In genomic region chr6:10933126-10933525, GRCh38 we compare ENCODE assay signal across 39 cellular contexts. TPM values are rescaled to one million over a fixed set of nuclear protein-coding genes. Genes with fewer than 3 reads are reported as not detected.
"Had no signal": no experiment of that assay in that cellular context is flagged by ENCODE, and none has a peak within 500 bp of the region (broad histone marks: within the 10 kb centered on the region; RNA-seq: fewer than 3 reads in every experiment).

No MANE protein-coding gene starts in this region.

- H3K27ac ChIP-seq: adrenal gland, ascending aorta, body of pancreas, brain microvascular endothelial cell, breast epithelium, cardiac muscle cell had no signal

- ATAC-seq: activated naive CD4-positive, alpha-beta T cell treated with anti-CD3 and anti-CD28 coated beads, Interleukin-2, amount 50 U/mL, for 72 hours; activated naive CD8-positive, alpha-beta T cell treated with anti-CD3 and anti-CD28 coated beads, Interleukin-2, amount 50 U/mL, for 24 hours; activated T-cell treated with anti-CD3 and anti-CD28 coated beads, Interleukin-2, amount 50 U/mL, for 4 hours; activated T-cell treated with anti-CD3 and anti-CD28 coated beads, Interleukin-2, amount 50 U/mL, for 72 hours; activated T-helper 17 cell treated with anti-CD3 and anti-CD28 coated beads, Interleukin-2, amount 50 U/mL, for 72 hours; body of pancreas had no signal

- DNase-seq: activated effector memory CD4-positive, alpha-beta T cell treated with anti-CD3 and anti-CD28 coated beads, Interleukin-2, amount 50 U/mL, for 16 hours; activated effector memory CD4-positive, alpha-beta T cell treated with Interleukin-2 at 50 U/mL for 16 hours; activated gamma-delta T cell; activated gamma-delta T cell treated with Interleukin-2 at 50 U/mL for 16 hours; activated naive CD4-positive, alpha-beta T cell; activated naive CD4-positive, alpha-beta T cell treated with anti-CD3 and anti-CD28 coated beads for 36 hours; activated naive CD4-positive, alpha-beta T cell treated with anti-CD3 and anti-CD28 coated beads, Interleukin-2, amount 10 ng/mL, durations not matched to agents 7 days and 5 days; activated naive CD4-positive, alpha-beta T cell treated with anti-CD3 and anti-CD28 coated beads, Interleukin-2, amount 50 U/mL, for 16 hours; activated naive CD4-positive, alpha-beta T cell treated with Interleukin-2 at 50 U/mL for 16 hours; activated naive CD8-positive, alpha-beta T cell treated with anti-CD3 and anti-CD28 coated beads for 36 hours; activated naive CD8-positive, alpha-beta T cell treated with anti-CD3 and anti-CD28 coated beads, Interleukin-2, amount 10 ng/mL, durations not matched to agents 7 days and 5 days; activated naive CD8-positive, alpha-beta T cell treated with anti-CD3 and anti-CD28 coated beads, Interleukin-2, amount 50 U/mL, for 24 hours; activated T-cell treated with anti-CD3 and anti-CD28 coated beads, Interleukin-2, amount 50 U/mL, for 1 hour; activated T-cell treated with anti-CD3 and anti-CD28 coated beads, Interleukin-2, amount 50 U/mL, for 24 hours; activated T-cell treated with anti-CD3 and anti-CD28 coated beads, Interleukin-2, amount 50 U/mL, for 4 hours; activated T-cell treated with anti-CD3 and anti-CD28 coated beads, Interleukin-2, amount 50 U/mL, for 48 hours; activated T-cell treated with anti-CD3 and anti-CD28 coated beads, Interleukin-2, amount 50 U/mL, for 72 hours; adrenal gland; amniotic stem cell; amygdala; anterior cingulate cortex; aorta; body of pancreas; brain microvascular endothelial cell; caudate nucleus; central memory CD4-positive, alpha-beta T cell; cerebellar nuclear complex had no signal

- H3K4me3 ChIP-seq: adrenal gland, ascending aorta, body of pancreas, breast epithelium, cardiac muscle cell had no signal

- H3K27me3 ChIP-seq: adrenal gland, ascending aorta, body of pancreas, brain microvascular endothelial cell, breast epithelium, cardiac muscle cell had no signal

- H3K9me3 ChIP-seq: adrenal gland, ascending aorta, body of pancreas, breast epithelium had no signal

- H3K4me1 ChIP-seq: adrenal gland, ascending aorta, body of pancreas, breast epithelium had no signal

- H3K36me3 ChIP-seq: adrenal gland, ascending aorta, brain microvascular endothelial cell, breast epithelium, cardiac muscle cell had no signal

RNA-seq across cellular contexts. Expression of gene SYCP2L, which starts 46.3 kb away (rescaled TPM):
- total RNA-seq: activated naive CD4-positive, alpha-beta T cell treated with anti-CD3 and anti-CD28 coated beads for 36 hours; activated naive CD8-positive, alpha-beta T cell treated with anti-CD3 and anti-CD28 coated beads for 36 hours; activated T-helper 1 cell treated with anti-CD3 and anti-CD28 coated beads, Interleukin-12 subunit alpha, Interleukin-12 subunit beta, Interleukin-2, Interleukin-4 antibody, amounts not matched to agents 30 ng/mL and 10 ng/mL and 1 ng/mL, durations not matched to agents 14 hours and 24 hours and 36 hours had no signal

RNA-seq across cellular contexts. Expression of gene GCM2, which starts 51.3 kb away (rescaled TPM):
- total RNA-seq: activated naive CD4-positive, alpha-beta T cell treated with anti-CD3 and anti-CD28 coated beads for 36 hours; activated naive CD4-positive, alpha-beta T cell treated with anti-CD3 and anti-CD28 coated beads, Interleukin-2, amount 50 U/mL, for 72 hours; activated naive CD8-positive, alpha-beta T cell treated with anti-CD3 and anti-CD28 coated beads for 36 hours; activated naive CD8-positive, alpha-beta T cell treated with anti-CD3 and anti-CD28 coated beads, Interleukin-2, amount 10 ng/mL, durations not matched to agents 7 days and 5 days; activated T-cell treated with anti-CD3 and anti-CD28 coated beads, Interleukin-2, amount 50 U/mL, for 4 hours; activated T-cell treated with anti-CD3 and anti-CD28 coated beads, Interleukin-2, amount 50 U/mL, for 72 hours; activated T-helper 1 cell treated with anti-CD3 and anti-CD28 coated beads, Interleukin-12 subunit alpha, Interleukin-12 subunit beta, Interleukin-2, Interleukin-4 antibody, amounts not matched to agents 30 ng/mL and 10 ng/mL and 1 ng/mL, durations not matched to agents 14 hours and 24 hours and 36 hours; activated T-helper 17 cell treated with anti-CD3 and anti-CD28 coated beads, Interleukin-2, amount 50 U/mL, for 72 hours; activated T-helper 2 cell treated with anti-CD3 and anti-CD28 coated beads, Interferon-gamma antibody, Interleukin-2, Interleukin-4, amounts not matched to agents 10 μg/mL and 5 μg/mL and 100 μg/mL, durations not matched to agents 14 hours and 24 hours and 36 hours; adrenal gland; aorta; ascending aorta; astrocyte; body of pancreas; breast epithelium; bronchial epithelial cell; cardiac muscle cell; cardiac septum; cerebellum; chondrocyte had no signal
